16 cellular contexts compared by ENCODE assay signal in the genomic region with DNA sequence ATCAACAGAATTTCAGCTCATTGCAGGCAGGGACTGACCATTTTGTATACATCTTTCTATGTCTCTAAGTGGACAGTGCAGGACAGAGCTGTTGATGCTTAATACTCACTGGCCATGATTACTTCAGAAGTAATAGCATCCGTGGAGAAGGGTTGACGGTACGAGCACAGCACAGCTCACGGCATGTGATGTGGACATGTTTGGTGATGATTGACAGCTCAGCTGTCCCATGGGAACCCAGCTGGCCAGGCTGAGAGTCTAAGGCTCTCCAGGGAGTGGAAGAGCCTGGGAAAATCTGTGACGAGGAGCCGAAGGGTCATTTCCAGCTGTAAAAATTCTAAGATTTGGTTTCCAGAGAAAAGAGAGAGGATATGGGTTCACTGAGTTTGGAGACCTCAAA.
DNase-seq lines count a peak whose midpoint lies in the region; ATAC-seq and TF ChIP-seq lines count a peak whose summit lies in the region.
"Had no signal": no experiment of that assay in that cellular context is flagged by ENCODE, and none has a peak within 500 bp of the region (broad histone marks: within the 10 kb centered on the region; RNA-seq: fewer than 3 reads in every experiment).

No MANE protein-coding gene starts in this region.

- H2BK15ac ChIP-seq in IMR-90 (ENCODE audit: low read depth, low read length) = peak overlapping the region; percentile 59; the same call in 1 of the 3 replicates

- peaks cover 18% of the 10 kb centered on the region for H3K4me1 ChIP-seq in IMR-90 (ENCODE audit: control insufficient read depth, insufficient read depth, low read length)
- H3K4me1 ChIP-seq: BE2C had no signal

- H2AK5ac ChIP-seq in IMR-90 (ENCODE audit: low read depth, low read length) = peak overlapping the region; percentile 44; the same call in 1 of the 2 replicates

- H3K36me3 ChIP-seq in IMR-90 (ENCODE audit: control insufficient read depth, insufficient read depth, low read length) (no peaks in the 10 kb centered on the region), brain microvascular endothelial cell (replicated peaks) (no peaks in the 10 kb centered on the region)
- H3K36me3 ChIP-seq: BE2C, MG63 had no signal

- ATAC-seq in IMR-90 (ENCODE audit: low read depth) = no peak
- no peak for ATAC-seq in GM21529 (IDR thresholded peaks at IDR 0.05; ENCODE audit: unreplicated experiment)

- H3K27me3 ChIP-seq in IMR-90 (ENCODE audit: control insufficient read depth, insufficient read depth, low read length) (no peaks in the 10 kb centered on the region; the same call in 1 of the 2 replicates), brain microvascular endothelial cell (replicated peaks) (no peaks in the 10 kb centered on the region)
- H3K27me3 ChIP-seq: BE2C, MG63 had no signal

- TF ChIP-seq RAD21 in IMR-90 (IDR thresholded peaks at IDR 0.05; ENCODE audit: low read length) = no peak

- no peak overlapping the region for H3K4me3 ChIP-seq in IMR-90 (ENCODE audit: insufficient read depth, low read depth, low read length)
- H3K4me3 ChIP-seq in brain microvascular endothelial cell (ENCODE audit: low read depth, low read length) = no peak overlapping the region
- H3K4me3 ChIP-seq: MG63 had no signal

- no peak overlapping the region for H3K14ac ChIP-seq in IMR-90 (replicated peaks; ENCODE audit: low read depth, low read length)

- intact Hi-C loops in IMR-90 (cut with micrococcal nuclease) = no loop called here

- H3K27ac Mint-ChIP-seq in glutamatergic neuron (ENCODE audit: unreplicated experiment) (no peak overlapping the region), progenitor cell of endocrine pancreas (peak overlapping the region; percentile 82)

- H3K4ac ChIP-seq in IMR-90 (ENCODE audit: low read depth, low read length) = peak overlapping the region; percentile 69

- H3K79me1 ChIP-seq in IMR-90 (ENCODE audit: low read depth in 1 of 2, low read length in 2 of 2) = no peaks in the 10 kb centered on the region

- H2BK20ac ChIP-seq in IMR-90 (ENCODE audit: low read depth, low read length) = peak overlapping the region; percentile 53; the same call in 1 of the 2 replicates

- no peak for TF ChIP-seq POLR2A in IMR-90 (IDR thresholded peaks at IDR 0.05; ENCODE audit: low read depth, low read length)

- no peak overlapping the region for H3K56ac ChIP-seq in IMR-90 (ENCODE audit: extremely low read depth, insufficient read depth, low read length)

- POLR2A ChIA-PET in IMR-90 (lab: Charles Lee; ENCODE audit: unreplicated experiment) = no interaction called here

- H3K27me3 Mint-ChIP-seq in glutamatergic neuron (ENCODE audit: unreplicated experiment) (peaks cover 8% of the 10 kb centered on the region), progenitor cell of endocrine pancreas (peaks cover 31% of the 10 kb centered on the region)

- BruUV-seq in IMR-90 (replicated peaks; lab: Mats Ljungman, UMichigan) = no TSS peak

- no peak overlapping the region for H3K9ac ChIP-seq in IMR-90 (ENCODE audit: low read depth, low read length)

- no peak overlapping the region for H3K4me2 ChIP-seq in IMR-90 (ENCODE audit: low read depth, low read length)

- in situ Hi-C loops in IMR-90 (cut with MboI; ENCODE audit: low sequenced_read_pairs) (no loop called here), brain microvascular endothelial cell (cut with HindIII; ENCODE audit: low pct_ligation_motif_present, low sequenced_read_pairs) (no loop called here)

- no peak overlapping the region for H2AFZ ChIP-seq in IMR-90 (replicated peaks; ENCODE audit: low read length, poor library complexity)

- no peak overlapping the region for H2AK9ac ChIP-seq in IMR-90 (replicated peaks; ENCODE audit: low read depth, low read length, poor library complexity)

- no peak overlapping the region; a peak in 1 of 4 replicates for H4K8ac ChIP-seq in IMR-90 (ENCODE audit: low read depth in 2 of 2, low read length in 2 of 2)

- no peak overlapping the region; the same call in 1 of the 2 replicates for H3K18ac ChIP-seq in IMR-90 (ENCODE audit: low read depth, low read length)

- CTCF ChIA-PET in IMR-90 (lab: Yijun Ruan, JAX) = interaction anchor here (1.0 kb wide), 2 partner anchors 86 to 144 kb away, joined by 3 to 4 read pairs; no protein-coding TSS in a partner anchor

- no peaks in the 10 kb centered on the region for H4K20me1 ChIP-seq in IMR-90 (ENCODE audit: insufficient read depth, low read length)

- H2BK5ac ChIP-seq in IMR-90 (ENCODE audit: low read depth, low read length, poor library complexity, severe bottlenecking) = no peak overlapping the region

- H2BK120ac ChIP-seq in IMR-90 (ENCODE audit: low read depth, low read length) = peak overlapping the region; percentile 83

- dilution Hi-C loops in IMR-90 (cut with HindIII; ENCODE audit: low sequenced_read_pairs, unreplicated experiment) = no loop called here

- H3K9me3 Mint-ChIP-seq in glutamatergic neuron (ENCODE audit: unreplicated experiment) = no peaks in the 10 kb centered on the region
- H3K9me3 Mint-ChIP-seq in progenitor cell of endocrine pancreas (ENCODE audit: low read depth) = no peaks in the 10 kb centered on the region

- H3K9me3 ChIP-seq in IMR-90 (ENCODE audit: control insufficient read depth, insufficient read depth, low read length) = no peaks in the 10 kb centered on the region; the same call in 1 of the 2 replicates
- H3K9me3 ChIP-seq: BE2C had no signal

- WGBS in IMR-90 (ENCODE audit: extremely low coverage in 2 of 2, insufficient read length in 1 of 2), 2 experiments = 100% methylated on average over 3 of the region's 6 CpGs; no CpG with 5 or more reads in 1 of the 2 experiments

- H3K36me3 Mint-ChIP-seq in glutamatergic neuron (ENCODE audit: unreplicated experiment) (peaks cover 8% of the 10 kb centered on the region), progenitor cell of endocrine pancreas (ENCODE audit: insufficient read depth) (no peaks in the 10 kb centered on the region)

- TF ChIP-seq CTCF in IMR-90 (conservative IDR thresholded peaks at IDR 0.05; ENCODE audit: low read depth, low read length) (no peak), brain microvascular endothelial cell (IDR thresholded peaks at IDR 0.05; ENCODE audit: low read depth, low read length, missing control alignments) (no peak), glutamatergic neuron (IDR thresholded peaks at IDR 0.05; ENCODE audit: partially characterized antibody, unreplicated experiment) (no peak), progenitor cell of endocrine pancreas (IDR thresholded peaks at IDR 0.05; ENCODE audit: unreplicated experiment) (no peak)

- H3K4me3 Mint-ChIP-seq in glutamatergic neuron (ENCODE audit: unreplicated experiment) = no peak overlapping the region
- H3K4me3 Mint-ChIP-seq in progenitor cell of endocrine pancreas (ENCODE audit: low read depth) = no peak overlapping the region

- H4K91ac ChIP-seq in IMR-90 (ENCODE audit: insufficient read depth, low read depth, low read length) = peak overlapping the region; percentile 57

- H3K23ac ChIP-seq in IMR-90 (ENCODE audit: low read depth, low read length) = no peak overlapping the region

- no peak overlapping the region; the same call in 1 of the 2 replicates for H4K5ac ChIP-seq in IMR-90 (ENCODE audit: low read depth, low read length)

- peaks cover 16% of the 10 kb centered on the region for H3K9me1 ChIP-seq in IMR-90 (ENCODE audit: insufficient read depth, low read length)

- H3K4me1 Mint-ChIP-seq in glutamatergic neuron (ENCODE audit: low read depth, unreplicated experiment) = peaks cover 4% of the 10 kb centered on the region
- H3K4me1 Mint-ChIP-seq in progenitor cell of endocrine pancreas (ENCODE audit: low read depth) = peaks cover 7% of the 10 kb centered on the region

- 0 out of 2 replicates have a peak overlapping the region, but pooled peaks have one; percentile 16 for H3K27ac ChIP-seq in IMR-90 (ENCODE audit: insufficient read depth, low read length)
- no peak overlapping the region for H3K27ac ChIP-seq in brain microvascular endothelial cell

- no peak for DNase-seq in IMR-90
- DNase-seq in brain microvascular endothelial cell = peak; percentile 50
- DNase-seq in glutamatergic neuron = peak; percentile 44
- no peak for DNase-seq in progenitor cell of endocrine pancreas (ENCODE audit: low spot score, unreplicated experiment)
- DNase-seq in activated CD4-positive, alpha-beta T cell treated with anti-CD3 and anti-CD28 coated beads for 48 hours = no peak
- no peak for DNase-seq in T1000 (lab: John Stamatoyannopoulos, UW)
- DNase-seq: BE2C, DMS53, EL, GF-D8, MG63, NCI-H1417, NCI-H1694 treated with DMSO at 0.1 percent for 48 hours, NCI-H446, SHP77 had no signal

TF ChIP-seq in IMR-90, 13 proteins besides CTCF, POLR2A, EP300 and RAD21:
- no peak for TF ChIP-seq MXI1 (IDR thresholded peaks at IDR 0.05; ENCODE audit: borderline replicate concordance, low read depth, low read length)

Comparison
In these comparisons a context has a peak if more than half of its experiments do, and no peak if none do; other contexts are left out.
1. DNase-seq: peak in brain microvascular endothelial cell (single experiment) and glutamatergic neuron (single experiment); none in IMR-90 (single experiment), progenitor cell of endocrine pancreas (single experiment), activated CD4-positive, alpha-beta T cell treated with anti-CD3 and anti-CD28 coated beads for 48 hours (single experiment) and T1000 (single experiment).